39 cellular contexts compared by ENCODE assay signal in the genomic region with DNA sequence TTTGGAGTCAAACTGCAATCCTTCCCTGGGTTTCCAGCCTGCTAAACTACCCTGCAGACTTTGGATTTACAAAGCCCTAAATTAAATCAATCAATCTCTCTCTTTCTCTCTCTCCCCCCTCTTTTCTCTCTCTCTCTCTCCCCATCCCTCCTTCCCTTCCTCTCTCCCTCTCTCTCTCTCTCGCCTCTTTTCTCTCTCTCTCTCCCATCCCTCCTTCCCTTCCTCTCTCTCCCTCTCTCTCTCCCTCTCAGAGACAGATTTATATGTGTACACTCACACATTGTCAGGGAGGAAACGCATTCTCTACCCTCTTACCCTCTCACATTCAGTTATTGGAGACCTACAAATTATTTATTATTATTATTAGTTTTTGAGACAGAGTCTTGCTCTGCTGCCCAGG. TPM values are rescaled to one million over a fixed set of nuclear protein-coding genes. Genes with fewer than 3 reads are reported as not detected.
"Had no signal": no experiment of that assay in that cellular context is flagged by ENCODE, and none has a peak within 500 bp of the region (broad histone marks: within the 10 kb centered on the region; RNA-seq: fewer than 3 reads in every experiment).

No MANE protein-coding gene starts in this region.

- H3K27ac ChIP-seq: ascending aorta, cardiac muscle cell, VCaP had no signal

- H3K36me3 Mint-ChIP-seq: activated naive CD4-positive, alpha-beta T cell treated with anti-CD3 and anti-CD28 coated beads, Interleukin-2, amount 50 U/mL, for 24 hours; brain had no signal

- H3K4me1 Mint-ChIP-seq: activated CD4-positive, alpha-beta memory T cell treated with anti-CD3 and anti-CD28 coated beads, Interleukin-2, amount 10 ng/mL, durations not matched to agents 7 days and 5 days; activated CD4-positive, alpha-beta T cell treated with anti-CD3 and anti-CD28 coated beads for 36 hours; activated CD4-positive, alpha-beta T cell treated with anti-CD3 and anti-CD28 coated beads, Interleukin-2, amount 10 ng/mL, durations not matched to agents 7 days and 5 days; activated CD8-positive, alpha-beta memory T cell treated with anti-CD3 and anti-CD28 coated beads, Interleukin-2, amount 10 ng/mL, durations not matched to agents 7 days and 5 days; activated naive CD4-positive, alpha-beta T cell treated with anti-CD3 and anti-CD28 coated beads, Interleukin-2, amount 50 U/mL, for 24 hours; activated naive CD8-positive, alpha-beta T cell treated with anti-CD3 and anti-CD28 coated beads, Interleukin-2, amount 10 ng/mL, durations not matched to agents 7 days and 5 days; activated naive CD8-positive, alpha-beta T cell treated with anti-CD3 and anti-CD28 coated beads, Interleukin-2, amount 50 U/mL, for 24 hours; central memory CD8-positive, alpha-beta T cell; WTC11 had no signal

- H3K4me3 Mint-ChIP-seq: activated CD4-positive, alpha-beta memory T cell treated with anti-CD3 and anti-CD28 coated beads, Interleukin-2, amount 10 ng/mL, durations not matched to agents 7 days and 5 days; activated CD4-positive, alpha-beta T cell treated with anti-CD3 and anti-CD28 coated beads for 36 hours; activated CD4-positive, alpha-beta T cell treated with anti-CD3 and anti-CD28 coated beads, Interleukin-2, amount 10 ng/mL, durations not matched to agents 7 days and 5 days; activated CD8-positive, alpha-beta memory T cell treated with anti-CD3 and anti-CD28 coated beads, Interleukin-2, amount 10 ng/mL, durations not matched to agents 7 days and 5 days; activated CD8-positive, alpha-beta T cell treated with anti-CD3 and anti-CD28 coated beads, Interleukin-2, amount 10 ng/mL, durations not matched to agents 7 days and 5 days; activated naive CD4-positive, alpha-beta T cell treated with anti-CD3 and anti-CD28 coated beads, Interleukin-2, amount 50 U/mL, for 24 hours; activated naive CD8-positive, alpha-beta T cell; activated naive CD8-positive, alpha-beta T cell treated with anti-CD3 and anti-CD28 coated beads, Interleukin-2, amount 10 ng/mL, durations not matched to agents 7 days and 5 days; activated naive CD8-positive, alpha-beta T cell treated with anti-CD3 and anti-CD28 coated beads, Interleukin-2, amount 50 U/mL, for 24 hours; activated T-cell treated with anti-CD3 and anti-CD28 coated beads, Interleukin-2, amount 50 U/mL, for 4 hours; brain; central memory CD8-positive, alpha-beta T cell; T-helper 1 cell treated with Interleukin-12 subunit alpha and Interleukin-12 subunit beta and Interleukin-4 antibody, amounts not matched to agents 30 μg/mL and 1 μg/mL, for 36 hours; T-helper 2 cell treated with Interferon-gamma antibody and Interleukin-4, amounts not matched to agents 5 μg/mL and 100 μg/mL, for 36 hours; WTC11 had no signal

- H3K9me3 Mint-ChIP-seq: activated naive CD4-positive, alpha-beta T cell treated with anti-CD3 and anti-CD28 coated beads, Interleukin-2, amount 50 U/mL, for 24 hours; central memory CD8-positive, alpha-beta T cell; T-helper 1 cell treated with Interleukin-12 subunit alpha and Interleukin-12 subunit beta and Interleukin-4 antibody, amounts not matched to agents 30 μg/mL and 1 μg/mL, for 36 hours had no signal

- H3K9me3 ChIP-seq: ascending aorta had no signal

- H3K27me3 ChIP-seq: ascending aorta, cardiac muscle cell had no signal

- ATAC-seq: activated CD4-positive, alpha-beta T cell treated with anti-CD3 and anti-CD28 coated beads for 36 hours; activated CD4-positive, CD25-positive, alpha-beta regulatory T cell treated with anti-CD3 and anti-CD28 coated beads, Interleukin-2, amount 50 U/mL, for 24 hours; activated CD8-positive, alpha-beta memory T cell treated with anti-CD3 and anti-CD28 coated beads, Interleukin-2, amount 10 ng/mL, durations not matched to agents 7 days and 5 days; activated CD8-positive, alpha-beta T cell treated with anti-CD3 and anti-CD28 coated beads, Interleukin-2, amount 10 ng/mL, durations not matched to agents 7 days and 5 days; activated naive CD8-positive, alpha-beta T cell treated with anti-CD3 and anti-CD28 coated beads, Interleukin-2, amount 50 U/mL, for 24 hours; activated T-cell treated with anti-CD3 and anti-CD28 coated beads, Interleukin-2, amount 50 U/mL, for 4 hours; WTC11 had no signal

- H3K4me1 ChIP-seq: ascending aorta had no signal

- H3K4me3 ChIP-seq: ascending aorta, cardiac muscle cell had no signal

- H3K36me3 ChIP-seq: ascending aorta, cardiac muscle cell had no signal

- H3K27me3 Mint-ChIP-seq: activated CD4-positive, alpha-beta T cell treated with anti-CD3 and anti-CD28 coated beads for 36 hours; activated CD8-positive, alpha-beta memory T cell treated with anti-CD3 and anti-CD28 coated beads, Interleukin-2, amount 10 ng/mL, durations not matched to agents 7 days and 5 days; activated naive CD4-positive, alpha-beta T cell treated with anti-CD3 and anti-CD28 coated beads, Interleukin-2, amount 50 U/mL, for 24 hours; activated naive CD8-positive, alpha-beta T cell; activated naive CD8-positive, alpha-beta T cell treated with anti-CD3 and anti-CD28 coated beads, Interleukin-2, amount 50 U/mL, for 24 hours; central memory CD8-positive, alpha-beta T cell had no signal

- H3K27ac Mint-ChIP-seq: activated CD4-positive, alpha-beta memory T cell treated with anti-CD3 and anti-CD28 coated beads, Interleukin-2, amount 10 ng/mL, durations not matched to agents 7 days and 5 days; activated CD4-positive, alpha-beta T cell treated with anti-CD3 and anti-CD28 coated beads for 36 hours; activated CD4-positive, alpha-beta T cell treated with anti-CD3 and anti-CD28 coated beads, Interleukin-2, amount 10 ng/mL, durations not matched to agents 7 days and 5 days; activated CD8-positive, alpha-beta memory T cell treated with anti-CD3 and anti-CD28 coated beads, Interleukin-2, amount 10 ng/mL, durations not matched to agents 7 days and 5 days; activated CD8-positive, alpha-beta T cell treated with anti-CD3 and anti-CD28 coated beads, Interleukin-2, amount 10 ng/mL, durations not matched to agents 7 days and 5 days; activated naive CD4-positive, alpha-beta T cell treated with anti-CD3 and anti-CD28 coated beads, Interleukin-2, amount 50 U/mL, for 24 hours; activated naive CD8-positive, alpha-beta T cell; activated naive CD8-positive, alpha-beta T cell treated with anti-CD3 and anti-CD28 coated beads, Interleukin-2, amount 10 ng/mL, durations not matched to agents 7 days and 5 days; activated naive CD8-positive, alpha-beta T cell treated with anti-CD3 and anti-CD28 coated beads, Interleukin-2, amount 50 U/mL, for 24 hours; activated T-helper 2 cell treated with anti-CD3 and anti-CD28 coated beads, Interferon-gamma antibody, Interleukin-2, Interleukin-4, amounts not matched to agents 10 μg/mL and 5 μg/mL and 100 μg/mL, durations not matched to agents 14 hours and 24 hours and 36 hours; T-helper 1 cell treated with Interleukin-12 subunit alpha and Interleukin-12 subunit beta and Interleukin-4 antibody, amounts not matched to agents 30 μg/mL and 1 μg/mL, for 36 hours; T-helper 2 cell treated with Interferon-gamma antibody and Interleukin-4, amounts not matched to agents 5 μg/mL and 100 μg/mL, for 36 hours; WTC11 had no signal

- DNase-seq: activated CD4-positive, alpha-beta memory T cell treated with anti-CD3 and anti-CD28 coated beads, Interleukin-2, amount 10 ng/mL, durations not matched to agents 7 days and 5 days; activated CD4-positive, alpha-beta T cell treated with anti-CD3 and anti-CD28 coated beads for 1 hour; activated CD4-positive, alpha-beta T cell treated with anti-CD3 and anti-CD28 coated beads for 36 hours; activated CD4-positive, alpha-beta T cell treated with anti-CD3 and anti-CD28 coated beads for 48 hours; activated CD4-positive, alpha-beta T cell treated with anti-CD3 and anti-CD28 coated beads, Interleukin-2, amount 10 ng/mL, durations not matched to agents 7 days and 5 days; activated CD4-positive, alpha-beta T cell treated with anti-CD3 and anti-CD28 coated beads, Interleukin-2, amount 50 U/mL, for 48 hours; activated CD4-positive, CD25-positive, alpha-beta regulatory T cell; activated CD8-positive, alpha-beta memory T cell treated with anti-CD3 and anti-CD28 coated beads for 24 hours; activated CD8-positive, alpha-beta memory T cell treated with anti-CD3 and anti-CD28 coated beads, Interleukin-2, amount 10 ng/mL, durations not matched to agents 7 days and 5 days; activated CD8-positive, alpha-beta memory T cell treated with anti-CD3 and anti-CD28 coated beads, Interleukin-2, amount 50 U/mL, for 48 hours; activated CD8-positive, alpha-beta T cell treated with anti-CD3 and anti-CD28 coated beads, Interleukin-2, amount 10 ng/mL, durations not matched to agents 7 days and 5 days; activated effector memory CD4-positive, alpha-beta T cell treated with Interleukin-2 at 50 U/mL for 16 hours; activated gamma-delta T cell; activated naive CD4-positive, alpha-beta T cell treated with Interleukin-2 at 50 U/mL for 16 hours; activated naive CD8-positive, alpha-beta T cell treated with anti-CD3 and anti-CD28 coated beads, Interleukin-2, amount 10 ng/mL, durations not matched to agents 7 days and 5 days; activated naive CD8-positive, alpha-beta T cell treated with anti-CD3 and anti-CD28 coated beads, Interleukin-2, amount 50 U/mL, for 24 hours; activated T-cell treated with anti-CD3 and anti-CD28 coated beads, Interleukin-2, amount 50 U/mL, for 1 hour; activated T-cell treated with anti-CD3 and anti-CD28 coated beads, Interleukin-2, amount 50 U/mL, for 4 hours; amygdala; anterior cingulate cortex; caudate nucleus; cerebellar nuclear complex; SW 1271; T-helper 1 cell; T-helper 2 cell; T-helper 9 cell had no signal

RNA-seq across cellular contexts. Expression of a gene that starts 47.0 kb away (rescaled TPM):
- total RNA-seq: activated CD4-positive, alpha-beta memory T cell treated with anti-CD3 and anti-CD28 coated beads, Interleukin-2, amount 10 ng/mL, durations not matched to agents 7 days and 5 days; activated CD4-positive, alpha-beta T cell treated with anti-CD3 and anti-CD28 coated beads for 36 hours; activated CD4-positive, alpha-beta T cell treated with anti-CD3 and anti-CD28 coated beads, Interleukin-2, amount 10 ng/mL, durations not matched to agents 7 days and 5 days; activated CD8-positive, alpha-beta memory T cell treated with anti-CD3 and anti-CD28 coated beads, Interleukin-2, amount 10 ng/mL, durations not matched to agents 7 days and 5 days; activated CD8-positive, alpha-beta T cell treated with anti-CD3 and anti-CD28 coated beads, Interleukin-2, amount 10 ng/mL, durations not matched to agents 7 days and 5 days; activated naive CD8-positive, alpha-beta T cell treated with anti-CD3 and anti-CD28 coated beads, Interleukin-2, amount 10 ng/mL, durations not matched to agents 7 days and 5 days; activated T-cell treated with anti-CD3 and anti-CD28 coated beads, Interleukin-2, amount 50 U/mL, for 4 hours; activated T-helper 2 cell treated with anti-CD3 and anti-CD28 coated beads, Interferon-gamma antibody, Interleukin-2, Interleukin-4, amounts not matched to agents 10 μg/mL and 5 μg/mL and 100 μg/mL, durations not matched to agents 14 hours and 24 hours and 36 hours; ascending aorta; bronchial epithelial cell; cardiac muscle cell; WTC11 had no signal
- polyA plus RNA-seq: cardiac muscle cell had no signal
